In genomic region chr1:89994231-89994804, GRCh38 we compare ENCODE assay signal across 8 cellular contexts. TPM values are rescaled to one million over a fixed set of nuclear protein-coding genes. Genes with fewer than 3 reads are reported as not detected.
DNase-seq lines count a peak whose midpoint lies in the region; ATAC-seq, FAIRE-seq and TF ChIP-seq lines count a peak whose summit lies in the region.

No MANE protein-coding gene starts in this region.

- in situ Hi-C loops in astrocyte of the spinal cord (cut with HindIII; ENCODE audit: low sequenced_read_pairs) (no loop called here), HepG2 (cut with HindIII; ENCODE audit: extremely low pct_ligation_motif_present, low pct_unique_long_range_greater_than_20kb) (loop anchor here (5.0 kb wide), 1 partner anchor 187 kb away; no protein-coding TSS in a partner anchor)

- peaks cover 2% of the 10 kb centered on the region for H3K27me3 Mint-ChIP-seq in activated CD4-positive, alpha-beta T cell treated with anti-CD3 and anti-CD28 coated beads for 36 hours

- H3K4me3 ChIP-seq in astrocyte of the spinal cord (ENCODE audit: low read depth, low read length) = peak overlapping the region; percentile 30
- H3K4me3 ChIP-seq in HepG2 (replicated peaks in 1 of 3; ENCODE audit: insufficient read depth in 1 of 3, low read depth in 2 of 3, low read length in 3 of 3) = peak overlapping the region; percentile 54 to 94 (median 88); a peak in 5 of 6 replicates
- H3K4me3 ChIP-seq in thoracic aorta = peak overlapping the region; percentile 90

- H3K4me1 ChIP-seq in HepG2 (ENCODE audit: insufficient read depth, low read length) (peaks cover 70% of the 10 kb centered on the region), thoracic aorta (ENCODE audit: control insufficient read depth in 1 of 2, low read depth in 2 of 2) (peaks cover 15 to 27% of the 10 kb centered on the region in 2 donors)

- H3K9me3 ChIP-seq in HepG2 (ENCODE audit: low read length) (no peaks in the 10 kb centered on the region), thoracic aorta (no peaks in the 10 kb centered on the region)

- TF ChIP-seq EP300 in HepG2 (IDR thresholded peaks at IDR 0.05; ENCODE audit: low read depth in 2 of 2, low read length in 2 of 2) (no peak), HepG2 (CRISPR knock-in tag; IDR thresholded peaks at IDR 0.05; ENCODE audit: borderline replicate concordance) (no peak)

- CTCF ChIA-PET in activated CD4-positive, alpha-beta T cell treated with anti-CD3 and anti-CD28 coated beads for 36 hours (lab: Charles Lee) = interaction anchor here (0.6 to 0.8 kb wide), 3 partner anchors 140 to 172 kb away, joined by 3 to 4 read pairs (median 3); no protein-coding TSS in a partner anchor
- CTCF ChIA-PET in HepG2 (lab: Yijun Ruan, JAX; ENCODE audit: low intra/inter-chr PET ratio, low total read pairs) = interaction anchor here (1.3 kb wide), 1 partner anchor 190 kb away, joined by 3 read pairs; no protein-coding TSS in a partner anchor

- no peaks in the 10 kb centered on the region for H3K9me3 Mint-ChIP-seq in activated CD4-positive, alpha-beta T cell treated with anti-CD3 and anti-CD28 coated beads for 36 hours (ENCODE audit: low read depth)

- H3K36me3 ChIP-seq in HepG2 (replicated peaks in 1 of 2; ENCODE audit: control insufficient read depth in 1 of 2, insufficient read depth in 2 of 2, low read length in 2 of 2) (0 out of 5 replicates have a peak, but pooled peaks cover 0 to 1% of the 10 kb centered on the region in 2 experiments), thoracic aorta (no peaks in the 10 kb centered on the region)

- 76% methylated on average over 16 of the region's 16 CpGs for WGBS in HepG2 (ENCODE audit: low lambda C conversion rate)

- peak overlapping the region; percentile 69 for H3K4me2 ChIP-seq in HepG2 (ENCODE audit: low read depth, low read length)

- H3K27ac ChIP-seq in HepG2 (ENCODE audit: extremely low read length, insufficient read depth, low read length) = peak overlapping the region; percentile 96
- peak overlapping the region; percentile 90 to 92 for H3K27ac ChIP-seq in thoracic aorta

- peaks cover 43% of the 10 kb centered on the region for H3K79me2 ChIP-seq in HepG2 (ENCODE audit: insufficient read depth, low read length)

- POLR2A ChIA-PET in activated CD4-positive, alpha-beta T cell treated with anti-CD3 and anti-CD28 coated beads for 36 hours (lab: Charles Lee) = interaction anchor here (0.6 kb wide), 2 partner anchors 152 to 347 kb away, joined by 3 to 4 read pairs; no protein-coding TSS in a partner anchor
- POLR2A ChIA-PET in HepG2 (lab: Yijun Ruan, JAX) = interaction anchor here (1.0 kb wide), 1 partner anchor 173 kb away, joined by 4 read pairs; no protein-coding TSS in a partner anchor

- intact Hi-C loops in activated CD4-positive, alpha-beta T cell treated with anti-CD3 and anti-CD28 coated beads for 36 hours (cut with DNase I, micrococcal nuclease) = loop anchor here (1.0 to 10.0 kb wide), 6 partner anchors 152 to 868 kb away; partner anchors contain the start of genes GBP2 (in 1 of the 2), LRRC8C (in 1 of the 2) and LRRC8D (in 1 of the 2)
- intact Hi-C loops in HepG2 (cut with micrococcal nuclease; ENCODE audit: unreplicated experiment) = loop anchor here (10.0 kb wide), 1 partner anchor 410 kb away; no protein-coding TSS in a partner anchor

- TF ChIP-seq CTCF in astrocyte of the spinal cord (IDR thresholded peaks at IDR 0.05; ENCODE audit: low read depth, low read length) (no peak), HepG2 (CRISPR knock-in tag; IDR thresholded peaks at IDR 0.05) (no peak), thoracic aorta (IDR thresholded peaks at IDR 0.05) (no peak)

- no peak for TF ChIP-seq POLR2A in HepG2 (IDR thresholded peaks at IDR 0.05; ENCODE audit: insufficient read depth in 1 of 2, low read depth in 2 of 2, low read length in 2 of 2)

- no peak overlapping the region for H2AFZ ChIP-seq in HepG2 (ENCODE audit: low read length)

- peak; percentile 16 for DNase-seq in activated CD4-positive, alpha-beta T cell treated with anti-CD3 and anti-CD28 coated beads for 36 hours
- no peak for DNase-seq in activated CD4-positive, alpha-beta T cell treated with anti-CD3 and anti-CD28 coated beads, Interleukin-2, amount 50 U/mL, for 48 hours
- DNase-seq in astrocyte of the spinal cord (ENCODE audit: low read depth, low spot score) (no peak), HepG2 (ENCODE audit: low spot score) (no peak), thoracic aorta (ENCODE audit: low spot score) (no peak), KG1 (lab: John Stamatoyannopoulos, UW) (no peak)
- no peak for DNase-seq in stimulated activated CD4-positive, alpha-beta T cell treated with anti-CD3 and anti-CD28 coated beads, Interleukin-4, amount 100 ng/mL, for 4 hours

- H3K4me3 Mint-ChIP-seq in activated CD4-positive, alpha-beta T cell treated with anti-CD3 and anti-CD28 coated beads for 36 hours = peak overlapping the region; percentile 94

- TF ChIP-seq RAD21 in HepG2 (CRISPR knock-in tag; IDR thresholded peaks at IDR 0.05) = no peak

- H3K36me3 Mint-ChIP-seq in activated CD4-positive, alpha-beta T cell treated with anti-CD3 and anti-CD28 coated beads for 36 hours (ENCODE audit: low read depth) = peaks cover 17% of the 10 kb centered on the region

- no peak for FAIRE-seq in HepG2 (lab: Jason Lieb, UNC)

- BruUV-seq in HepG2 (replicated peaks; lab: Mats Ljungman, UMichigan) = TSS peak; percentile 86

- H3K9ac ChIP-seq in HepG2 (ENCODE audit: insufficient read depth, low read depth, low read length) = peak overlapping the region; percentile 97

- peaks cover 40% of the 10 kb centered on the region for H3K4me1 Mint-ChIP-seq in activated CD4-positive, alpha-beta T cell treated with anti-CD3 and anti-CD28 coated beads for 36 hours

- H3K27ac Mint-ChIP-seq in activated CD4-positive, alpha-beta T cell treated with anti-CD3 and anti-CD28 coated beads for 36 hours = peak overlapping the region; percentile 83

- peaks cover 33% of the 10 kb centered on the region for H4K20me1 ChIP-seq in HepG2 (ENCODE audit: insufficient read depth, low read length)

- no peak for ATAC-seq in activated CD4-positive, alpha-beta T cell treated with anti-CD3 and anti-CD28 coated beads for 36 hours
- ATAC-seq in HepG2 (no peak), thoracic aorta (ENCODE audit: insufficient number of reproducible peaks, low FRiP score, low read depth) (no peak), GM21390 (IDR thresholded peaks at IDR 0.05; ENCODE audit: unreplicated experiment) (no peak)

- H3K27me3 ChIP-seq in HepG2 (ENCODE audit: control insufficient read depth in 1 of 2, insufficient read depth in 2 of 2, low read length in 2 of 2) = no peaks in the 10 kb centered on the region; a peak in 1 of 5 replicates
- no peaks in the 10 kb centered on the region for H3K27me3 ChIP-seq in thoracic aorta (replicated peaks; ENCODE audit: insufficient read depth)

TF ChIP-seq in HepG2, 621 proteins besides CTCF, POLR2A, EP300 and RAD21 (continues in another document):
- TF ChIP-seq NR2F6 (IDR thresholded peaks at IDR 0.05) (no peak), NR2F6 (CRISPR knock-in tag; IDR thresholded peaks at IDR 0.05) (no peak), TOE1 (CRISPR knock-in tag; IDR thresholded peaks at IDR 0.05) (no peak), EHMT2 (IDR thresholded peaks at IDR 0.05; ENCODE audit: borderline replicate concordance, low read depth, low read length) (peak; percentile 29; the same call in 1 of the 2 replicates), CEBPG (CRISPR knock-in tag; IDR thresholded peaks at IDR 0.05) (no peak), STAT6 (CRISPR knock-in tag; IDR thresholded peaks at IDR 0.05; ENCODE audit: borderline replicate concordance) (no peak)

RNA-seq across cellular contexts. Expression of gene ZNF326, which starts 0.6 kb away (rescaled TPM):
- 10 to 100 TPM; 19.4 to 20.5 TPM for total RNA-seq in activated CD4-positive, alpha-beta T cell treated with anti-CD3 and anti-CD28 coated beads for 36 hours
- 16.4 and 20.9 TPM in 2 replicates for total RNA-seq in HepG2 (2016; rRNA removed; fragmentation: Illumina TruSeq; extraction: Trizol)
- total RNA-seq in HepG2 (2016; cell fraction: cytosol; rRNA removed; fragmentation: Illumina TruSeq; extraction: Trizol; ENCODE audit: low read depth) = 1.9 and 2.8 TPM in 2 replicates
- total RNA-seq in HepG2 (2016; cell fraction: insoluble cytoplasmic fraction; rRNA removed; fragmentation: Illumina TruSeq; extraction: Trizol) = 15.5 and 17.4 TPM in 2 replicates
- total RNA-seq in HepG2 (2016; cell fraction: membrane; rRNA removed; fragmentation: Illumina TruSeq; extraction: Trizol) = 3.4 and 4.4 TPM in 2 replicates
- 41.1 and 42.9 TPM in 2 replicates for total RNA-seq in HepG2 (2016; cell fraction: nucleus; rRNA removed; fragmentation: Illumina TruSeq; extraction: Trizol)
- 5.4 and 6.3 TPM in 2 replicates for polyA plus RNA-seq in HepG2 (2011; rRNA removed)
- 2.3 and 3.2 TPM in 2 replicates for polyA plus RNA-seq in HepG2 (2011; cell fraction: cytosol; rRNA removed)
- 7.5 and 11.7 TPM in 2 replicates for polyA plus RNA-seq in HepG2 (2011; cell fraction: nucleus; rRNA removed)
- polyA plus RNA-seq in HepG2 (2012) = 10.0 and 14.3 TPM in 2 replicates
- 0.93 and 1.4 TPM in 2 replicates for polyA plus RNA-seq in HepG2 (2016; cell fraction: cytosol; fragmentation: Illumina TruSeq; extraction: Trizol; ENCODE audit: low read depth)
- polyA plus RNA-seq in HepG2 (2016; cell fraction: insoluble cytoplasmic fraction; fragmentation: Illumina TruSeq; extraction: Trizol; ENCODE audit: low read depth) = 45.1 and 46.0 TPM in 2 replicates
- polyA plus RNA-seq in HepG2 (2016; cell fraction: membrane; fragmentation: Illumina TruSeq; extraction: Trizol; ENCODE audit: low read depth) = 2.0 and 2.8 TPM in 2 replicates
- 47.9 and 52.0 TPM in 2 replicates for polyA plus RNA-seq in HepG2 (2016; cell fraction: nucleus; fragmentation: Illumina TruSeq; extraction: Trizol; ENCODE audit: insufficient read depth, low read depth)
- polyA minus RNA-seq in HepG2 (2011; rRNA and poly(A)+ RNA removed; ENCODE audit: low replicate concordance) = 6.1 and 10.5 TPM in 2 replicates
- 2.5 and 3.4 TPM in 2 replicates for polyA minus RNA-seq in HepG2 (2011; cell fraction: cytosol; rRNA and poly(A)+ RNA removed)
- 96.4 and 101 TPM in 2 replicates for polyA minus RNA-seq in HepG2 (2011; cell fraction: nucleus; rRNA and poly(A)+ RNA removed)
- total RNA-seq in thoracic aorta = 10 to 100 TPM; 21.8 to 31.1 TPM

Comparison
In these comparisons a context has a peak if more than half of its experiments do, and no peak if none do; other contexts are left out.
1. H3K4me3 ChIP-seq: peak in every context shown above with its lines; median percentile 90 in thoracic aorta; 88 in HepG2; 30 in astrocyte of the spinal cord.